ENCODE assay signal across 10 cellular contexts in genomic region chr1:168343566-168343965, GRCh38.
DNase-seq lines count a peak whose midpoint lies in the region; ATAC-seq, FAIRE-seq and TF ChIP-seq lines count a peak whose summit lies in the region.
"Had no signal": no experiment of that assay in that cellular context is flagged by ENCODE, and none has a peak within 500 bp of the region (broad histone marks: within the 10 kb centered on the region; RNA-seq: fewer than 3 reads in every experiment).

No MANE protein-coding gene starts in this region.

- no peak overlapping the region for H2BK20ac ChIP-seq in H1 (ENCODE audit: low read length)

- no peak for ATAC-seq in HG02973 (IDR thresholded peaks at IDR 0.05; ENCODE audit: unreplicated experiment)

- POLR2A ChIA-PET in H1 (lab: Charles Lee; ENCODE audit: partially characterized antibody), result interaction anchor here (1.2 to 1.5 kb wide), 2 partner anchors 9 to 110 kb away, joined by 3 read pairs; no protein-coding TSS in a partner anchor
- POLR2A ChIA-PET in Caco-2 (lab: Charles Lee), result no interaction called here

- no peak for TF ChIP-seq EP300 in H1 (IDR thresholded peaks at IDR 0.05; ENCODE audit: borderline replicate concordance in 1 of 2, low read depth in 2 of 2, low read length in 2 of 2)

- H4K5ac ChIP-seq in H1 (ENCODE audit: insufficient read length, low read depth, low read length), result no peak overlapping the region

- no peaks in the 10 kb centered on the region for H3K79me2 ChIP-seq in H1 (ENCODE audit: control insufficient read depth in 1 of 2, insufficient read depth in 2 of 2, low read length in 2 of 2)

- H3K4me3 Mint-ChIP-seq in progenitor cell of endocrine pancreas (ENCODE audit: low read depth), result no peak overlapping the region
- no peak overlapping the region for H3K4me3 Mint-ChIP-seq in Caco-2 (ENCODE audit: unreplicated experiment)

- H2AK5ac ChIP-seq in H1 (ENCODE audit: low read depth, low read length), result no peak overlapping the region

- H3K27ac ChIP-seq in H1 (ENCODE audit: low read depth, low read length), result no peak overlapping the region

- H3K4me1 Mint-ChIP-seq in progenitor cell of endocrine pancreas (ENCODE audit: low read depth) (no peaks in the 10 kb centered on the region), Caco-2 (ENCODE audit: low read depth, unreplicated experiment) (peaks cover 1% of the 10 kb centered on the region)

- no peak overlapping the region for H3K18ac ChIP-seq in H1 (ENCODE audit: extremely low read depth, low read length)

- BruUV-seq in Caco-2 (replicated peaks; lab: Mats Ljungman, UMichigan), result no TSS peak

- no peaks in the 10 kb centered on the region for H4K20me1 ChIP-seq in H1 (replicated peaks in 1 of 2; ENCODE audit: control insufficient read depth in 1 of 2, insufficient read depth in 2 of 2, low read length in 2 of 2)

- H3K9ac ChIP-seq in H1 (replicated peaks in 1 of 4; ENCODE audit: extremely low read depth in 1 of 4, low read depth in 3 of 4, low read length in 3 of 4), result no peak overlapping the region

- no peak overlapping the region for H2BK12ac ChIP-seq in H1 (ENCODE audit: low read depth, low read length)

- intact Hi-C loops in Caco-2 (cut with micrococcal nuclease; ENCODE audit: unreplicated experiment), result loop anchor here (2.0 kb wide), 1 partner anchor 95 kb away; no protein-coding TSS in a partner anchor

- 85% methylated on average over 6 of the region's 6 CpGs; no CpG with 5 or more reads in 1 of the 2 experiments for WGBS in H1 (ENCODE audit: extremely low coverage in 1 of 2, insufficient coverage in 1 of 2, insufficient read length in 1 of 2, insufficient replicate concordance in 2 of 2, low coverage in 1 of 2, low lambda C conversion rate in 2 of 2, missing lambda C conversion rate in 1 of 2), 2 experiments

- no peak for TF ChIP-seq POLR2A in NB4 (IDR thresholded peaks at IDR 0.05; ENCODE audit: extremely low read depth, insufficient read length)
- TF ChIP-seq POLR2A in H1 (IDR thresholded peaks at IDR 0.05; ENCODE audit: control extremely low read depth in 1 of 2, low read depth in 2 of 2, low read length in 2 of 2), result no peak

- H3K36me3 Mint-ChIP-seq in progenitor cell of endocrine pancreas (ENCODE audit: insufficient read depth) (no peaks in the 10 kb centered on the region), Caco-2 (ENCODE audit: insufficient read depth, unreplicated experiment) (peaks cover under 1% of the 10 kb centered on the region)

- H3K4ac ChIP-seq in H1 (replicated peaks; ENCODE audit: insufficient read length, low read depth, low read length), result no peak overlapping the region

- no peaks in the 10 kb centered on the region for H3K36me3 ChIP-seq in H1 (ENCODE audit: control insufficient read depth in 2 of 4, insufficient read depth in 4 of 4, low read length in 3 of 4)
- H3K36me3 ChIP-seq in Caco-2 (ENCODE audit: control insufficient read depth, insufficient read depth, low read length), result no peaks in the 10 kb centered on the region

- DNase-seq in GM10266 (ENCODE audit: extremely low spot score), result no peak
- DNase-seq in NB4 (ENCODE audit: low read depth), result peak; percentile 16
- no peak for DNase-seq in H1 (ENCODE audit: low read depth in 1 of 2, low spot score in 2 of 2)
- no peak for DNase-seq in progenitor cell of endocrine pancreas (ENCODE audit: low spot score, unreplicated experiment)
- no peak for DNase-seq in Caco-2
- no peak for DNase-seq in AG08396 (ENCODE audit: low spot score)
- DNase-seq: activated CD4-positive, alpha-beta T cell treated with anti-CD3 and anti-CD28 coated beads, Interleukin-2, amount 50 U/mL, for 48 hours; NCI-H446 treated with DMSO at 0.1 percent for 48 hours; stimulated activated CD4-positive, alpha-beta T cell treated with anti-CD3 and anti-CD28 coated beads, Interleukin-4, amount 100 ng/mL, for 24 hours had no signal

- no peak overlapping the region for H3K14ac ChIP-seq in H1 (ENCODE audit: insufficient read length)

- H3K4me3 ChIP-seq in NB4 (ENCODE audit: low read depth, low read length) (no peak overlapping the region), H1 (ENCODE audit: extremely low read depth in 1 of 4, insufficient read depth in 2 of 4, low read depth in 3 of 4, low read length in 4 of 4) (no peak overlapping the region), Caco-2 (ENCODE audit: low read depth, low read length) (no peak overlapping the region)

- H2BK15ac ChIP-seq in H1 (ENCODE audit: low read length), result no peak overlapping the region

- TF ChIP-seq RAD21 in H1 (IDR thresholded peaks at IDR 0.05 in 1 of 2, conservative IDR thresholded peaks at IDR 0.05 in 1 of 2; ENCODE audit: low read depth in 2 of 2, low read length in 2 of 2), result peak; percentile 29 to 41

- H2BK120ac ChIP-seq in H1 (replicated peaks; ENCODE audit: low read depth, low read length), result no peak overlapping the region

- H3K23ac ChIP-seq in H1 (ENCODE audit: insufficient read length), result no peak overlapping the region

- CTCF ChIA-PET in H1 (lab: Charles Lee; ENCODE audit: partially characterized antibody), result interaction anchor here (0.6 to 4.4 kb wide), 49 partner anchors 10 to 1040 kb away, joined by 3 to 42 read pairs (median 6); no protein-coding TSS in a partner anchor
- CTCF ChIA-PET in Caco-2 (lab: Charles Lee), result interaction anchor here (0.8 to 2.9 kb wide), 12 partner anchors 17 to 261 kb away, joined by 3 to 45 read pairs (median 9); no protein-coding TSS in a partner anchor

- peaks cover 10% of the 10 kb centered on the region for H3K9me3 Mint-ChIP-seq in progenitor cell of endocrine pancreas (ENCODE audit: low read depth)
- peaks cover 19% of the 10 kb centered on the region for H3K9me3 Mint-ChIP-seq in Caco-2 (ENCODE audit: unreplicated experiment)

- H2BK5ac ChIP-seq in H1 (ENCODE audit: low read depth, low read length), result no peak overlapping the region

- H3K27me3 Mint-ChIP-seq in progenitor cell of endocrine pancreas, result peaks cover 18% of the 10 kb centered on the region
- H3K27me3 Mint-ChIP-seq in Caco-2 (ENCODE audit: insufficient read depth, unreplicated experiment), result no peaks in the 10 kb centered on the region

- H3K27ac Mint-ChIP-seq in progenitor cell of endocrine pancreas, result no peak overlapping the region
- H3K27ac Mint-ChIP-seq in Caco-2 (ENCODE audit: unreplicated experiment), result no peak overlapping the region

- H3K27me3 ChIP-seq in H1 (replicated peaks in 1 of 4; ENCODE audit: control insufficient read depth in 3 of 4, extremely low read depth in 1 of 4, insufficient read depth in 3 of 4, low read length in 3 of 4) (no peaks in the 10 kb centered on the region), Caco-2 (replicated peaks; ENCODE audit: control insufficient read depth, insufficient read depth, low read length) (no peaks in the 10 kb centered on the region)

- H3K4me1 ChIP-seq in H1 (replicated peaks in 1 of 4; ENCODE audit: control insufficient read depth in 3 of 4, insufficient read depth in 4 of 4, low read length in 3 of 4) (no peaks in the 10 kb centered on the region), Caco-2 (peaks cover 5% of the 10 kb centered on the region; the same call in 1 of the 2 replicates)

- no peaks in the 10 kb centered on the region for H3K23me2 ChIP-seq in H1 (ENCODE audit: low read depth, low read length)

- no peaks in the 10 kb centered on the region for H3K79me1 ChIP-seq in H1 (ENCODE audit: low read depth, low read length)

- FAIRE-seq in H1 (lab: Jason Lieb, UNC), result no peak

- H4K91ac ChIP-seq in H1 (replicated peaks; ENCODE audit: insufficient read length, low read length), result no peak overlapping the region

- no peak overlapping the region for H4K8ac ChIP-seq in H1 (ENCODE audit: extremely low read depth, insufficient read depth, low read length)

- H3K4me2 ChIP-seq in H1 (ENCODE audit: insufficient read depth in 1 of 2, low read depth in 2 of 2, low read length in 2 of 2), result no peak overlapping the region

- no peaks in the 10 kb centered on the region for H3K9me3 ChIP-seq in H1 (ENCODE audit: insufficient read depth in 2 of 2, low read depth in 1 of 2, low read length in 1 of 2)
- H3K9me3 ChIP-seq in Caco-2, result no peaks in the 10 kb centered on the region

- H2AFZ ChIP-seq in H1 (ENCODE audit: low read length), result no peak overlapping the region; the same call in 1 of the 2 replicates

- peak; percentile 37 for TF ChIP-seq CTCF in GM10266 (IDR thresholded peaks at IDR 0.05; ENCODE audit: control insufficient read depth, insufficient read depth, low read depth, missing control alignments)
- TF ChIP-seq CTCF in NB4 (IDR thresholded peaks at IDR 0.05; ENCODE audit: low read depth, low read length), result peak; percentile 16
- peak in 2 of 3 experiments; percentile 8 to 40; a peak in 1 of 4 replicates for TF ChIP-seq CTCF in H1 (IDR thresholded peaks at IDR 0.05; ENCODE audit: control extremely low read depth in 1 of 3, insufficient read depth in 1 of 3, low read depth in 1 of 3, low read length in 3 of 3)
- TF ChIP-seq CTCF in progenitor cell of endocrine pancreas (IDR thresholded peaks at IDR 0.05; ENCODE audit: unreplicated experiment), result peak; percentile 3
- peak in 1 of 2 experiments; percentile 18 for TF ChIP-seq CTCF in Caco-2 (IDR thresholded peaks at IDR 0.05; ENCODE audit: insufficient read depth in 1 of 2, low read depth in 1 of 2, low read length in 1 of 2, severe bottlenecking in 1 of 2, unreplicated experiment in 1 of 2)

- no peak overlapping the region for H3K56ac ChIP-seq in H1 (replicated peaks; ENCODE audit: insufficient read length, low read depth, low read length)

TF ChIP-seq in H1, 55 proteins besides CTCF, POLR2A, EP300 and RAD21:
- TF ChIP-seq RFX5 (IDR thresholded peaks at IDR 0.05; ENCODE audit: borderline replicate concordance, low read depth, low read length), result no peak
- TF ChIP-seq JUN (IDR thresholded peaks at IDR 0.05; ENCODE audit: low read depth, low read length), result no peak
- TF ChIP-seq BRCA1 (IDR thresholded peaks at IDR 0.05; ENCODE audit: low read depth, low read length), result no peak
- TF ChIP-seq BACH1 (IDR thresholded peaks at IDR 0.05; ENCODE audit: low read length), result no peak
- TF ChIP-seq EZH2 (IDR thresholded peaks at IDR 0.05; ENCODE audit: low read depth, low read length, severe bottlenecking), result no peak
- no peak for TF ChIP-seq POU5F1 (IDR thresholded peaks at IDR 0.05; ENCODE audit: low read depth, low read length)
- no peak for TF ChIP-seq JUND (IDR thresholded peaks at IDR 0.05; ENCODE audit: low read length)
- TF ChIP-seq SP1 (IDR thresholded peaks at IDR 0.05; ENCODE audit: low read depth, low read length), result no peak
- no peak for TF ChIP-seq MAFK (IDR thresholded peaks at IDR 0.05; ENCODE audit: low read depth, low read length)
- no peak for TF ChIP-seq TAF1 (IDR thresholded peaks at IDR 0.05; ENCODE audit: low read depth, low read length)
- TF ChIP-seq, protein P1, sequence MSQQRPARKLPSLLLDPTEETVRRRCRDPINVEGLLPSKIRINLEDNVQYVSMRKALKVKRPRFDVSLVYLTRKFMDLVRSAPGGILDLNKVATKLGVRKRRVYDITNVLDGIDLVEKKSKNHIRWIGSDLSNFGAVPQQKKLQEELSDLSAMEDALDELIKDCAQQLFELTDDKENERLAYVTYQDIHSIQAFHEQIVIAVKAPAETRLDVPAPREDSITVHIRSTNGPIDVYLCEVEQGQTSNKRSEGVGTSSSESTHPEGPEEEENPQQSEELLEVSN (IDR thresholded peaks at IDR 0.05), result no peak
TF ChIP-seq in H1: peak in this region for 0.
